In genomic region chr7:2638224-2638991, GRCh38 we compare ENCODE assay signal across 11 cellular contexts. TPM values are rescaled to one million over a fixed set of nuclear protein-coding genes. Genes with fewer than 3 reads are reported as not detected.
DNase-seq lines count a peak whose midpoint lies in the region; FAIRE-seq and TF ChIP-seq lines count a peak whose summit lies in the region.
"Had no signal": no experiment of that assay in that cellular context is flagged by ENCODE, and none has a peak within 500 bp of the region (broad histone marks: within the 10 kb centered on the region; RNA-seq: fewer than 3 reads in every experiment).

No MANE protein-coding gene starts in this region.

- H3K27me3 ChIP-seq in layer of hippocampus (ENCODE audit: control insufficient read depth, insufficient read depth, low read length) = no peaks in the 10 kb centered on the region
- H3K27me3 ChIP-seq in subcutaneous abdominal adipose tissue (ENCODE audit: control insufficient read depth in 5 of 5, insufficient read depth in 4 of 5, low read length in 5 of 5) = no peaks in the 10 kb centered on the region

- no peak for FAIRE-seq in GM12892 (lab: Jason Lieb, UNC)
- FAIRE-seq: endothelial cell of umbilical vein had no signal

- DNase-seq in H4 (ENCODE audit: low spot score) (peak; percentile 67), cardiac fibroblast (ENCODE audit: low read depth in 2 of 2) (peak; percentile 48), nephron progenitor cell (no peak), GM12892 (ENCODE audit: insufficient read length) (no peak), RPMI8226 (no peak), NCI-H524 treated with DMSO at 0.1 percent for 48 hours (lab: John Stamatoyannopoulos, UW) (no peak)
- DNase-seq: activated CD8-positive, alpha-beta memory T cell treated with anti-CD3 and anti-CD28 coated beads, Interleukin-2, amount 50 U/mL, for 48 hours; KG1 had no signal

- H3K36me3 Mint-ChIP-seq in nephron progenitor cell (ENCODE audit: low read depth) = no peaks in the 10 kb centered on the region

- H3K27ac ChIP-seq in layer of hippocampus (ENCODE audit: low read depth, low read length) (peak overlapping the region; percentile 76), subcutaneous abdominal adipose tissue (ENCODE audit: low read depth, low read length) (peak overlapping the region; percentile 62)

- H3K9me3 ChIP-seq in subcutaneous abdominal adipose tissue (ENCODE audit: control insufficient read depth in 5 of 5, low read length in 5 of 5) = no peaks in the 10 kb centered on the region

- TF ChIP-seq POLR2A in GM12892 (IDR thresholded peaks at IDR 0.05; ENCODE audit: low read depth, low read length) = no peak

- H3K9me3 Mint-ChIP-seq in nephron progenitor cell = no peaks in the 10 kb centered on the region

- H3K27me3 Mint-ChIP-seq in nephron progenitor cell (ENCODE audit: low read depth, poor library complexity) = no peaks in the 10 kb centered on the region

- H3K27ac Mint-ChIP-seq in nephron progenitor cell = no peak overlapping the region

- peaks cover 0 to 5% (median 0%) of the 10 kb centered on the region in 5 donors for H3K36me3 ChIP-seq in subcutaneous abdominal adipose tissue (ENCODE audit: control insufficient read depth in 5 of 5, insufficient read depth in 5 of 5, low read length in 5 of 5)

- H3K4me3 ChIP-seq in cardiac fibroblast (replicated peaks in 1 of 2; ENCODE audit: low read depth in 2 of 2, low read length in 2 of 2) (no peak overlapping the region), subcutaneous abdominal adipose tissue (ENCODE audit: low read depth in 1 of 5, low read length in 5 of 5) (peak overlapping the region in 2 of 5 donors; percentile 6 to 40)

- H3K4me1 Mint-ChIP-seq in nephron progenitor cell = peaks cover 47% of the 10 kb centered on the region

- H3K4me3 Mint-ChIP-seq in nephron progenitor cell = no peak overlapping the region

- peak overlapping the region in 1 of 5 donors; percentile 57 for H3K9ac ChIP-seq in subcutaneous abdominal adipose tissue (ENCODE audit: low read length in 5 of 5)

- H3K4me1 ChIP-seq in subcutaneous abdominal adipose tissue (ENCODE audit: control insufficient read depth in 5 of 5, insufficient read depth in 5 of 5, low read length in 5 of 5) = peaks cover 4 to 90% (median 82%) of the 10 kb centered on the region in 5 donors

- TF ChIP-seq CTCF in cardiac fibroblast (IDR thresholded peaks at IDR 0.05; ENCODE audit: low read depth, low read length) = no peak
- TF ChIP-seq CTCF in nephron progenitor cell (IDR thresholded peaks at IDR 0.05) = no peak

RNA-seq across cellular contexts. Expression of gene TTYH3, which starts 6.6 kb away (rescaled TPM):
- 25.2 and 25.3 TPM in 2 replicates for total RNA-seq in H4 (2014; rRNA removed; shearing (Covaris generic))
- 4.7 TPM for polyA plus RNA-seq in GM12892 (2012; ENCODE audit: missing spikeins)

RNA-seq across cellular contexts. Expression of gene AMZ1, which starts 49.6 kb away (rescaled TPM):
- total RNA-seq in H4 (2014; rRNA removed; shearing (Covaris generic)) = not detected in 2 replicates
- 1.4 TPM for polyA plus RNA-seq in GM12892 (2012; ENCODE audit: missing spikeins)
- total RNA-seq: endothelial cell of umbilical vein had no signal
- polyA plus RNA-seq: endothelial cell of umbilical vein had no signal

Comparison
In these comparisons a context has a peak if more than half of its experiments do, and no peak if none do; other contexts are left out.
1. DNase-seq: peak in H4 (single experiment) and cardiac fibroblast (2 of 2); none in nephron progenitor cell (single experiment), GM12892 (single experiment), RPMI8226 (single experiment) and NCI-H524 treated with DMSO at 0.1 percent for 48 hours (single experiment).